Comparison of ENCODE assay signal across 8 cellular contexts in the genomic region with DNA sequence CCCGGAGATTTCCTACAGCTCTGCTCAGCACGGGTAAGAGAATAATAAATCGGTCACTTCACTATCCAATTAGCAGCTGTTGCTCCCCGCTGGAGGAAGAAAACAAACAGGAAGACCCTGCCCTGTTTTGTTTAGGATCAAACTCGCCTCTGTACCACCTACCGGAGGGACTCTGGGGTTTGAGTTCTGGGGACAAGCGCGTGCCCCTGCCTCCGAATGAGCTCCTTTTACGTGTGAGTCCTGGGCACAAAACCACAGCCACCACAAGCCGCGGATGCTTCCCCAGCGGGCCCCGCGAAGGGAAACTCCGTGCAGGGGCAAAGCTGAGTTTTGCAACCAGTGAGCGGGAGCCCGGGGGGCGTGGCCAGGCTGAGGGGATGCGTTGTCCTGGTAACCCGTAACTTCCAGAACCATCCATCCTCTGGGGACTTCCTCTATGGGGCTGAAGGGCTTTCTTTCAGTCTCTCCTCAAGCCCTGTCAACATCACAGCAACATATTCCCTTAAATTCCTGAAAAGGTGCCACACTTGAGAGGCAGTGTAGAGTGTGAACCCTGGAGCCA.
A peak's percentile ranks its signal among the peaks of the same experiment; 100 is the strongest.
DNase-seq lines count a peak whose midpoint lies in the region; ATAC-seq and TF ChIP-seq lines count a peak whose summit lies in the region.

No MANE protein-coding gene starts in this region.

- peak overlapping the region; percentile 43 to 77 (median 60) for H3K27ac ChIP-seq in upper lobe of left lung

- H3K4me3 Mint-ChIP-seq in activated naive CD8-positive, alpha-beta T cell treated with anti-CD3 and anti-CD28 coated beads, Interleukin-2, amount 10 ng/mL, durations not matched to agents 7 days and 5 days = peak overlapping the region; percentile 81
- peak overlapping the region; percentile 65 for H3K4me3 Mint-ChIP-seq in progenitor cell of endocrine pancreas (ENCODE audit: low read depth)

- H3K4me1 ChIP-seq in upper lobe of left lung = peaks cover 10 to 28% (median 20%) of the 10 kb centered on the region in 4 donors

- 0 to 3% methylated on average over 20 to 21 of the region's 21 CpGs for WGBS in upper lobe of left lung, 2 donors

- H3K27ac Mint-ChIP-seq in activated naive CD8-positive, alpha-beta T cell treated with anti-CD3 and anti-CD28 coated beads, Interleukin-2, amount 10 ng/mL, durations not matched to agents 7 days and 5 days = peak overlapping the region; percentile 13
- H3K27ac Mint-ChIP-seq in progenitor cell of endocrine pancreas = no peak overlapping the region

- DNase-seq in DMS 273 (lab: John Stamatoyannopoulos, UW; ENCODE audit: unreplicated experiment) (peak; percentile 73), GM20000 (ENCODE audit: low spot score) (peak; percentile 84), HS-5 (ENCODE audit: low read depth) (peak; percentile 10), SKM-1 (lab: John Stamatoyannopoulos, UW; ENCODE audit: unreplicated experiment) (peak; percentile 88), left ventricle myocardium superior (peak; percentile 87), progenitor cell of endocrine pancreas (ENCODE audit: low spot score, unreplicated experiment) (peak; percentile 29), upper lobe of left lung (peak; percentile 89 to 94)
- peak; percentile 85 for DNase-seq in activated naive CD8-positive, alpha-beta T cell treated with anti-CD3 and anti-CD28 coated beads, Interleukin-2, amount 10 ng/mL, durations not matched to agents 7 days and 5 days

- POLR2A ChIA-PET in activated naive CD8-positive, alpha-beta T cell treated with anti-CD3 and anti-CD28 coated beads, Interleukin-2, amount 10 ng/mL, durations not matched to agents 7 days and 5 days (lab: Charles Lee) = no interaction called here

- no peaks in the 10 kb centered on the region for H3K9me3 ChIP-seq in upper lobe of left lung

- no peaks in the 10 kb centered on the region for H3K36me3 Mint-ChIP-seq in activated naive CD8-positive, alpha-beta T cell treated with anti-CD3 and anti-CD28 coated beads, Interleukin-2, amount 10 ng/mL, durations not matched to agents 7 days and 5 days
- no peaks in the 10 kb centered on the region for H3K36me3 Mint-ChIP-seq in progenitor cell of endocrine pancreas (ENCODE audit: insufficient read depth)

- H3K9me3 Mint-ChIP-seq in activated naive CD8-positive, alpha-beta T cell treated with anti-CD3 and anti-CD28 coated beads, Interleukin-2, amount 10 ng/mL, durations not matched to agents 7 days and 5 days = no peaks in the 10 kb centered on the region
- no peaks in the 10 kb centered on the region for H3K9me3 Mint-ChIP-seq in progenitor cell of endocrine pancreas (ENCODE audit: low read depth)

- peak; percentile 82 for ATAC-seq in activated naive CD8-positive, alpha-beta T cell treated with anti-CD3 and anti-CD28 coated beads, Interleukin-2, amount 10 ng/mL, durations not matched to agents 7 days and 5 days (ENCODE audit: low read depth)
- peak; percentile 87 for ATAC-seq in left ventricle myocardium superior
- ATAC-seq in upper lobe of left lung (ENCODE audit: low FRiP score in 2 of 2) = peak; percentile 83 to 94

- no peak for TF ChIP-seq CTCF in GM20000 (IDR thresholded peaks at IDR 0.05; ENCODE audit: extremely low read depth, missing control alignments)
- no peak for TF ChIP-seq CTCF in progenitor cell of endocrine pancreas (IDR thresholded peaks at IDR 0.05; ENCODE audit: unreplicated experiment)
- no peak for TF ChIP-seq CTCF in upper lobe of left lung (IDR thresholded peaks at IDR 0.05)

- H3K36me3 ChIP-seq in upper lobe of left lung = no peaks in the 10 kb centered on the region

- TF ChIP-seq POLR2A in upper lobe of left lung (IDR thresholded peaks at IDR 0.05) = peak in 1 of 4 donors; percentile 9

- no peaks in the 10 kb centered on the region for H3K27me3 ChIP-seq in upper lobe of left lung

- H3K4me1 Mint-ChIP-seq in activated naive CD8-positive, alpha-beta T cell treated with anti-CD3 and anti-CD28 coated beads, Interleukin-2, amount 10 ng/mL, durations not matched to agents 7 days and 5 days = peaks cover 20% of the 10 kb centered on the region
- H3K4me1 Mint-ChIP-seq in progenitor cell of endocrine pancreas (ENCODE audit: low read depth) = peaks cover 8% of the 10 kb centered on the region

- peaks cover 5% of the 10 kb centered on the region for H3K27me3 Mint-ChIP-seq in activated naive CD8-positive, alpha-beta T cell treated with anti-CD3 and anti-CD28 coated beads, Interleukin-2, amount 10 ng/mL, durations not matched to agents 7 days and 5 days
- peaks cover 69% of the 10 kb centered on the region for H3K27me3 Mint-ChIP-seq in progenitor cell of endocrine pancreas

- H3K4me3 ChIP-seq in upper lobe of left lung = peak overlapping the region in 3 of 4 donors; percentile 18 to 33 (median 29)

- no peak for TF ChIP-seq EP300 in upper lobe of left lung (IDR thresholded peaks at IDR 0.05)

- intact Hi-C loops in left ventricle myocardium superior (cut with micrococcal nuclease) = no loop called here

Comparison
In these comparisons a context has a peak if more than half of its experiments do, and no peak if none do; other contexts are left out.
1. Peak in every context shown above with its lines: DNase-seq, ATAC-seq, H3K4me3 ChIP-seq and H3K27ac ChIP-seq.
2. DNase-seq: peak in every context shown above with its lines; median percentile 92 in upper lobe of left lung; 88 in SKM-1; 87 in left ventricle myocardium superior; 85 in activated naive CD8-positive, alpha-beta T cell treated with anti-CD3 and anti-CD28 coated beads, Interleukin-2, amount 10 ng/mL, durations not matched to agents 7 days and 5 days; 84 in GM20000; 73 in DMS 273; 29 in progenitor cell of endocrine pancreas; 10 in HS-5.